In genomic region chrX:112642349-112642748, GRCh38 we compare ENCODE assay signal across 8 cellular contexts. TPM values are rescaled to one million over a fixed set of nuclear protein-coding genes. Genes with fewer than 3 reads are reported as not detected.
A peak's percentile ranks its signal among the peaks of the same experiment; 100 is the strongest.
DNase-seq lines count a peak whose midpoint lies in the region; ATAC-seq, FAIRE-seq and TF ChIP-seq lines count a peak whose summit lies in the region.

No MANE protein-coding gene starts in this region.

- H3K4me3 ChIP-seq in Loucy (ENCODE audit: low read length, poor library complexity, severe bottlenecking) (no peak overlapping the region), SJCRH30 (no peak overlapping the region), kidney (ENCODE audit: low read length in 2 of 2) (no peak overlapping the region)

- H3K4me1 ChIP-seq in Loucy (ENCODE audit: insufficient read depth, low read length, poor library complexity, severe bottlenecking) (peaks cover 12% of the 10 kb centered on the region), SJCRH30 (no peaks in the 10 kb centered on the region), kidney (ENCODE audit: control insufficient read depth in 1 of 2, insufficient read depth in 1 of 2, low read depth in 1 of 2, low read length in 2 of 2) (no peaks in the 10 kb centered on the region)

- no peak overlapping the region for H2AFZ ChIP-seq in Loucy (ENCODE audit: low read length)

- intact Hi-C loops in CD4-positive, alpha-beta T cell (cut with DNase I, micrococcal nuclease), result no loop called here
- intact Hi-C loops in kidney (cut with DNase I), result no loop called here

- no peaks in the 10 kb centered on the region for H3K27me3 Mint-ChIP-seq in CD4-positive, alpha-beta T cell

- peak in 6 of 10 experiments; percentile 0 to 28 (median 2) for DNase-seq in CD4-positive, alpha-beta T cell
- DNase-seq in SJCRH30, result peak; percentile 25 to 85
- DNase-seq in cerebellum (ENCODE audit: low spot score), result peak; percentile 30
- no peak for DNase-seq in kidney
- DNase-seq in stimulated activated naive CD8-positive, alpha-beta T cell treated with anti-CD3 and anti-CD28 coated beads, Interleukin-15, Interleukin-2, amounts not matched to agents 100 U/mL and 50 U/mL, for 24 hours, result peak; percentile 5

- TF ChIP-seq CTCF in CD4-positive, alpha-beta T cell (IDR thresholded peaks at IDR 0.05), result peak; percentile 52
- TF ChIP-seq CTCF in Loucy (conservative IDR thresholded peaks at IDR 0.05; ENCODE audit: low read length) (peak; percentile 63), kidney (IDR thresholded peaks at IDR 0.05; ENCODE audit: borderline replicate concordance, extremely low read depth, insufficient read depth) (peak; percentile 52)

- no peaks in the 10 kb centered on the region for H3K9me2 ChIP-seq in Loucy (replicated peaks; ENCODE audit: low read depth, low read length)

- no peaks in the 10 kb centered on the region for H3K9me3 ChIP-seq in CD4-positive, alpha-beta T cell (ENCODE audit: control insufficient read depth, low read length)
- H3K9me3 ChIP-seq in Loucy (ENCODE audit: insufficient read depth, low read depth, low read length) (no peaks in the 10 kb centered on the region), SJCRH30 (replicated peaks) (no peaks in the 10 kb centered on the region), kidney (ENCODE audit: control insufficient read depth in 1 of 2, low read length in 2 of 2) (no peaks in the 10 kb centered on the region)

- no peaks in the 10 kb centered on the region for H3K79me2 ChIP-seq in Loucy (ENCODE audit: insufficient read depth, low read length)

- H3K9ac ChIP-seq in Loucy (ENCODE audit: low read depth, low read length, poor library complexity, severe bottlenecking), result no peak overlapping the region
- H3K9ac ChIP-seq in kidney (ENCODE audit: low read length in 2 of 2), result no peak overlapping the region

- H3K36me3 ChIP-seq in Loucy (ENCODE audit: insufficient read depth, low read length) (no peaks in the 10 kb centered on the region), SJCRH30 (no peaks in the 10 kb centered on the region), kidney (ENCODE audit: control insufficient read depth in 1 of 2, insufficient read depth in 2 of 2, low read length in 2 of 2) (no peaks in the 10 kb centered on the region)

- no peak overlapping the region for H3K27ac Mint-ChIP-seq in CD4-positive, alpha-beta T cell

- POLR2A ChIA-PET in CD4-positive, alpha-beta T cell (lab: Charles Lee), result no interaction called here

- H3K9me3 Mint-ChIP-seq in CD4-positive, alpha-beta T cell, result no peaks in the 10 kb centered on the region

- H3K4me2 ChIP-seq in Loucy (ENCODE audit: low read depth, low read length, poor library complexity, severe bottlenecking), result no peak overlapping the region

- no peaks in the 10 kb centered on the region for H3K36me3 Mint-ChIP-seq in CD4-positive, alpha-beta T cell (ENCODE audit: low read depth)

- H3F3A ChIP-seq in Loucy (ENCODE audit: low read depth), result no peaks in the 10 kb centered on the region

- no peaks in the 10 kb centered on the region for H3K27me3 ChIP-seq in CD4-positive, alpha-beta T cell (ENCODE audit: control insufficient read depth, insufficient read depth, low read length)
- no peaks in the 10 kb centered on the region for H3K27me3 ChIP-seq in Loucy (ENCODE audit: insufficient read depth, low read length, poor library complexity, severe bottlenecking)
- no peaks in the 10 kb centered on the region; the same call in 1 of the 2 replicates for H3K27me3 ChIP-seq in SJCRH30

- H4K20me1 ChIP-seq in Loucy (ENCODE audit: insufficient read depth, low read length, poor library complexity, severe bottlenecking), result no peaks in the 10 kb centered on the region

- no peaks in the 10 kb centered on the region for H3K4me1 Mint-ChIP-seq in CD4-positive, alpha-beta T cell (ENCODE audit: low read depth)

- H3K4me3 Mint-ChIP-seq in CD4-positive, alpha-beta T cell, result no peak overlapping the region

- ATAC-seq in CD4-positive, alpha-beta T cell (ENCODE audit: poor library complexity), result peak; percentile 60
- ATAC-seq in GM18909 (IDR thresholded peaks at IDR 0.05; ENCODE audit: poor library complexity, unreplicated experiment) (peak; percentile 52), GM21737 (IDR thresholded peaks at IDR 0.05; ENCODE audit: unreplicated experiment) (no peak)
- no peak for ATAC-seq in stimulated activated naive CD8-positive, alpha-beta T cell treated with anti-CD3 and anti-CD28 coated beads, Interleukin-15, Interleukin-2, amounts not matched to agents 100 U/mL and 50 U/mL, for 24 hours

- H3K27ac ChIP-seq in CD4-positive, alpha-beta T cell (ENCODE audit: low read depth, low read length), result no peak overlapping the region
- H3K27ac ChIP-seq in SJCRH30, result no peak overlapping the region
- no peak overlapping the region for H3K27ac ChIP-seq in kidney (ENCODE audit: low read depth in 2 of 2, low read length in 2 of 2)

- peak; percentile 98 for FAIRE-seq in kidney (lab: Jason Lieb, UNC)

- CTCF ChIA-PET in CD4-positive, alpha-beta T cell (lab: Charles Lee), result no interaction called here

RNA-seq across cellular contexts. Expression of gene LHFPL1, which starts 37.4 kb away (rescaled TPM):
- total RNA-seq in CD4-positive, alpha-beta T cell, result under 1 TPM in 1 of 2 experiments, not detected in 1; 0.34 TPM
- total RNA-seq in SJCRH30 (2014; rRNA removed; shearing (Covaris generic)), result 0.32 and 0.71 TPM in 2 replicates
- total RNA-seq in cerebellum (1.2 TPM), kidney (not detected)
- polyA plus RNA-seq in kidney (ENCODE audit: insufficient read depth, low read depth, low replicate concordance), result not detected

Comparison
In these comparisons a context has a peak if more than half of its experiments do, and no peak if none do; other contexts are left out.
1. ATAC-seq: peak in CD4-positive, alpha-beta T cell (single experiment) and GM18909 (single experiment); none in stimulated activated naive CD8-positive, alpha-beta T cell treated with anti-CD3 and anti-CD28 coated beads, Interleukin-15, Interleukin-2, amounts not matched to agents 100 U/mL and 50 U/mL, for 24 hours (single experiment) and GM21737 (single experiment).
2. Peak in every context shown above with its lines, with median percentiles within 50 percentile points of each other: CTCF ChIP-seq.